Comparison of ENCODE assay signal across 8 cellular contexts in the genomic region with DNA sequence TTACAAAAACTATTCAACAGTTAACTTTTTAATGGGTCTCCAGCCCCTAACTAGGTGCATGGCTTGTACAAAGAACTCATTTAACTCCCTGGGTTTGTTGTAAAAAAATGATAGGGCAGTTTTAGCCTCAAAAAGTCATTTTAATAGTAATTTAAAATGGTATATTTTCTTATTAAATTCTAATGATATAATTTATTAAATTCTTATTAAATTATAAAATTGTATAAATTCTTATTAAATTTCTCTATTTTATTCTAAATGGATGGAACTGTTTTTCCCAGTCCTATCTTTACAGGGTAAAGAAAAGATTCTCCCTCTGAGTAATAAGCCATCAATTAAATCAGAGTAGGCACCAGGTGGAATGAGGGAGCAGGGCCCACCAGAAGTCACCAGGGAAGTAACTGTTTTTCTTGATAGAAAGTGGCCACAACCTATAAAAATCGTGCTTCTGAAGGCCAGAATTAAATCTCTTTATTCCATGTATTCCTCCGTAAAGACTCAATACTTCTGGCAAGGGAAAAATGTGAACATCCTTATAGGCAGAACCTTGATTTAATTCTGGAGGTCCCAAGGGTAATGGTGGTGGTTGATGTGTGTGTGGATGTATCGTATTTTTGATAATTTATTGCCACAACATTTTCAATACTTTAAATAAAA. TPM values are rescaled to one million over a fixed set of nuclear protein-coding genes. Genes with fewer than 3 reads are reported as not detected.
DNase-seq lines count a peak whose midpoint lies in the region; ATAC-seq and TF ChIP-seq lines count a peak whose summit lies in the region.

No MANE protein-coding gene starts in this region.

- peak overlapping the region; percentile 73 for H3K4me3 ChIP-seq in BLaER1
- H3K4me3 ChIP-seq in KMS-11 (IDR thresholded peaks at IDR 0.05; ENCODE audit: insufficient read depth, low read depth, low read length) = no peak overlapping the region
- H3K4me3 ChIP-seq in brain microvascular endothelial cell (ENCODE audit: low read depth, low read length) = peak overlapping the region; percentile 77

- H3K27me3 Mint-ChIP-seq in naive B cell = no peaks in the 10 kb centered on the region

- H3K27ac ChIP-seq in BLaER1 = peak overlapping the region; percentile 91
- H3K27ac ChIP-seq in KMS-11 = peak overlapping the region; percentile 86
- peak overlapping the region; percentile 88 for H3K27ac ChIP-seq in brain microvascular endothelial cell

- H4K20me1 ChIP-seq in BLaER1 (peaks cover 21% of the 10 kb centered on the region), KMS-11 (ENCODE audit: insufficient read depth) (no peaks in the 10 kb centered on the region)

- no peaks in the 10 kb centered on the region for H3K36me3 Mint-ChIP-seq in naive B cell

- peaks cover 51% of the 10 kb centered on the region for H3K4me1 ChIP-seq in BLaER1
- peaks cover 36% of the 10 kb centered on the region for H3K4me1 ChIP-seq in KMS-11 (ENCODE audit: low read depth, poor library complexity, severe bottlenecking)

- DNase-seq in brain microvascular endothelial cell (no peak), naive B cell (no peak), amygdala (lab: John Stamatoyannopoulos, UW) (no peak), erythroblast (lab: John Stamatoyannopoulos, UW) (no peak)

- no peaks in the 10 kb centered on the region for H3K9me3 Mint-ChIP-seq in naive B cell

- peak overlapping the region; percentile 91 for H3K4me2 ChIP-seq in BLaER1
- peak overlapping the region; percentile 89 for H3K4me2 ChIP-seq in KMS-11

- peak overlapping the region; percentile 52 to 99 (median 98) for H3K4me3 Mint-ChIP-seq in naive B cell

- H3K79me2 ChIP-seq in KMS-11 (ENCODE audit: insufficient read depth, low read depth) = peaks cover 13% of the 10 kb centered on the region; the same call in 1 of the 2 replicates

- H3K36me3 ChIP-seq in BLaER1 (0 out of 2 replicates have a peak, but pooled peaks cover 4% of the 10 kb centered on the region), KMS-11 (ENCODE audit: insufficient read depth) (no peaks in the 10 kb centered on the region), brain microvascular endothelial cell (replicated peaks) (no peaks in the 10 kb centered on the region)

- H3K4me1 Mint-ChIP-seq in naive B cell = peaks cover 20 to 42% (median 34%) of the 10 kb centered on the region in 3 donors

- peak overlapping the region in 5 of 6 donors; percentile 96 to 100 (median 99) for H3K27ac Mint-ChIP-seq in naive B cell

- no peak for TF ChIP-seq POLR2A in erythroblast (IDR thresholded peaks at IDR 0.05; ENCODE audit: low read length)

- ATAC-seq in naive B cell (ENCODE audit: low read depth in 2 of 2) (no peak), GM21529 (IDR thresholded peaks at IDR 0.05; ENCODE audit: unreplicated experiment) (no peak), HG02870 (IDR thresholded peaks at IDR 0.05; ENCODE audit: unreplicated experiment) (no peak)

- no peak for TF ChIP-seq CTCF in KMS-11 (conservative IDR thresholded peaks at IDR 0.05; ENCODE audit: low read depth, low read length)
- no peak for TF ChIP-seq CTCF in brain microvascular endothelial cell (IDR thresholded peaks at IDR 0.05; ENCODE audit: low read depth, low read length, missing control alignments)

- H3K27me3 ChIP-seq in BLaER1 (no peaks in the 10 kb centered on the region), KMS-11 (ENCODE audit: insufficient read depth, low read depth) (no peaks in the 10 kb centered on the region), brain microvascular endothelial cell (replicated peaks) (no peaks in the 10 kb centered on the region)

- in situ Hi-C loops in brain microvascular endothelial cell (cut with HindIII; ENCODE audit: low pct_ligation_motif_present, low sequenced_read_pairs) = no loop called here

- H3K9ac ChIP-seq in BLaER1 = peak overlapping the region; percentile 85
- peak overlapping the region; percentile 71; the same call in 1 of the 2 replicates for H3K9ac ChIP-seq in KMS-11

- H3K9me3 ChIP-seq in BLaER1 = no peaks in the 10 kb centered on the region

- peak overlapping the region; percentile 99 for H2AFZ ChIP-seq in KMS-11 (ENCODE audit: low read depth)

RNA-seq across cellular contexts. Expression of a gene that starts 0.8 kb away (rescaled TPM):
- 1 to 10 TPM; 2.4 to 9.9 (median 4.7) TPM for polyA plus RNA-seq in naive B cell (ENCODE audit: low read depth in 6 of 6)

RNA-seq across cellular contexts. Expression of a gene that starts 2.7 kb away (rescaled TPM):
- polyA plus RNA-seq in naive B cell (ENCODE audit: low read depth in 6 of 6) = 10 to 100 TPM; 20.9 to 23.8 (median 22.3) TPM

RNA-seq across cellular contexts. Expression of a gene that starts 26.4 kb away (rescaled TPM):
- polyA plus RNA-seq in naive B cell (ENCODE audit: low read depth in 6 of 6) = under 1 TPM in 4 of 6 donors, not detected in 2; 0.24 to 0.68 (median 0.46) TPM

RNA-seq across cellular contexts. Expression of a gene that starts 26.6 kb away (rescaled TPM):
- polyA plus RNA-seq in naive B cell (ENCODE audit: low read depth in 6 of 6) = 100 to 1,000 TPM in 1 of 6 donors, 10 to 100 TPM in 5; 59.8 to 107 (median 75.9) TPM
